ENCODE assay signal across 21 cellular contexts in the genomic region with DNA sequence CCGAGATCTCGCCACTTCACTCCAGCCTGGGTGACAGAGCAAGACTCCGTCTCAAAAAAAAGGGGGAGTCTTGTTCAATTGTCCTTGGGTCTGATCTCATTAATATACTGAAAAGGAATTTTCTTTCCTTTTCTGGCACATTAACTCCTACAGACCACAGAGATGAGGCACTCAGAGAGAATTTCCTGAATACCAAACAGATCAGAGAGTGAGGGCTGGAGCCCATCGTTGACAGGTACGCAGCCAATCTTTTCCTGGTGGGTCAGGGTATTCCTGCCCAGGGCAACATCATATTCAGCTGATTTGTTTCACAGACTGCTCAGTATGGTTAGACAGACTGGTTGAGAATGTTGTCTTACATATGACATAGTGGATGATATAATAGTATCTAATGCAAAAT.
DNase-seq lines count a peak whose midpoint lies in the region; ATAC-seq lines count a peak whose summit lies in the region.
"Had no signal": no experiment of that assay in that cellular context is flagged by ENCODE, and none has a peak within 500 bp of the region (broad histone marks: within the 10 kb centered on the region; RNA-seq: fewer than 3 reads in every experiment).

No MANE protein-coding gene starts in this region.

- DNase-seq in ACHN: peak; percentile 90
- peak; percentile 18 for DNase-seq in HCEC 1CT
- peak; percentile 92 for DNase-seq in amniotic epithelial cell (ENCODE audit: low read depth)
- peak; percentile 96 for DNase-seq in glomerular visceral epithelial cell (ENCODE audit: extremely low spot score)
- no peak for DNase-seq in medulla oblongata (ENCODE audit: extremely low spot score)
- DNase-seq in OCI-M2 (lab: John Stamatoyannopoulos, UW; ENCODE audit: unreplicated experiment): no peak
- DNase-seq: activated CD4-positive, alpha-beta memory T cell treated with anti-CD3 and anti-CD28 coated beads, Interleukin-2, amount 10 ng/mL, durations not matched to agents 7 days and 5 days; activated naive CD8-positive, alpha-beta T cell treated with anti-CD3 and anti-CD28 coated beads, Interleukin-2, amount 10 ng/mL, durations not matched to agents 7 days and 5 days; activated T-cell treated with anti-CD3 and anti-CD28 coated beads, Interleukin-2, amount 50 U/mL, for 48 hours; cerebellar nuclear complex; COR-L47; foreskin fibroblast; GOT3; KG1; NCI-H1105 treated with DMSO at 0.1 percent for 48 hours; NCI-H2171 treated with DMSO at 0.1 percent for 48 hours; NCI-H774; right lobe of liver; uterus had no signal

- ATAC-seq in activated CD4-positive, CD25-positive, alpha-beta regulatory T cell treated with anti-CD3 and anti-CD28 coated beads, Interleukin-2, amount 50 U/mL, for 24 hours: no peak
- ATAC-seq in HG02623 (IDR thresholded peaks at IDR 0.05; ENCODE audit: unreplicated experiment): no peak
- ATAC-seq: right lobe of liver had no signal

- in situ Hi-C loops in ACHN (cut with HindIII; ENCODE audit: low pct_ligation_motif_present, low pct_unique_long_range_greater_than_20kb, low sequenced_read_pairs): no loop called here

Comparison
In these comparisons a context has a peak if more than half of its experiments do, and no peak if none do; other contexts are left out.
1. DNase-seq: peak in ACHN (single experiment), HCEC 1CT (single experiment), amniotic epithelial cell (single experiment) and glomerular visceral epithelial cell (single experiment); none in medulla oblongata (single experiment) and OCI-M2 (single experiment).